In the genomic region with DNA sequence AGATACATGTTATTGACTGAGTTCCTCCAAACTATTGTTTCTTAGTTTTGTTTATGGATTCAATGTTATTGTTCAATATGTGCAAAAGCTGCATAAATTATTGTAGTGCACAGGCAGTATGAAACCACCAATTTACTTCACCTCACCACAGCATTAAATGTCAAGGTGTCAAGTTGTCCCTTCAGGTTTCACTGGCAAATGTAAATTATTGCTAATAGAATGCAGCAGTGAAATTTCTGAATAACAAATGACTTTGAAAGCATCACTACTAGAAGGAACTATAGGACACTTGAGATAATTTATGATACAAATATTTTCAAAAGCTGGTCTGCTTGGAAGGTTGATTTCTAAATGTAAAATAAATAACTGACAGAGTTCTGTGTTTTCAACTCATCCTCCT, we compare ENCODE assay signal across 13 cellular contexts.
"Had no signal": no experiment of that assay in that cellular context is flagged by ENCODE, and none has a peak within 500 bp of the region (broad histone marks: within the 10 kb centered on the region; RNA-seq: fewer than 3 reads in every experiment).

No MANE protein-coding gene starts in this region.

- H3K27me3 ChIP-seq: colonic mucosa, dorsolateral prefrontal cortex, esophagus muscularis mucosa, esophagus squamous epithelium, foreskin keratinocyte, gastrocnemius medialis, gastroesophageal sphincter, heart left ventricle, heart right ventricle had no signal

- ATAC-seq: effector memory CD8-positive, alpha-beta T cell; esophagus mucosa; foreskin keratinocyte; gastrocnemius medialis; gastroesophageal sphincter; heart left ventricle; heart right ventricle had no signal

- H3K4me3 ChIP-seq: colonic mucosa, coronary artery, dorsolateral prefrontal cortex, esophagus muscularis mucosa, esophagus squamous epithelium, gastrocnemius medialis, gastroesophageal sphincter, heart left ventricle, heart right ventricle had no signal

- H3K36me3 ChIP-seq: colonic mucosa, esophagus muscularis mucosa, esophagus squamous epithelium, gastrocnemius medialis, gastroesophageal sphincter, heart left ventricle, heart right ventricle had no signal

- H3K27ac ChIP-seq: colonic mucosa, coronary artery, dorsolateral prefrontal cortex, epithelial cell of prostate, esophagus muscularis mucosa, esophagus squamous epithelium, foreskin keratinocyte, gastrocnemius medialis, gastroesophageal sphincter, heart left ventricle, heart right ventricle had no signal

- H3K9me3 ChIP-seq: colonic mucosa, esophagus muscularis mucosa, esophagus squamous epithelium, gastrocnemius medialis, gastroesophageal sphincter, heart left ventricle had no signal
